ENCODE assay signal across 1 cellular context in genomic region chr15:61146643-61147230, GRCh38.
TF ChIP-seq lines count a peak whose summit lies in the region.

No MANE protein-coding gene starts in this region.

TF ChIP-seq in H1, 55 proteins besides CTCF, POLR2A, EP300 and RAD21:
- TF ChIP-seq SP4 (IDR thresholded peaks at IDR 0.05; ENCODE audit: low read length) (no peak), RXRA (IDR thresholded peaks at IDR 0.05; ENCODE audit: insufficient read depth, low read depth, low read length) (no peak), JUND (IDR thresholded peaks at IDR 0.05; ENCODE audit: low read length) (no peak), CREB1 (IDR thresholded peaks at IDR 0.05) (no peak)
